10 cellular contexts compared by ENCODE assay signal in the genomic region with DNA sequence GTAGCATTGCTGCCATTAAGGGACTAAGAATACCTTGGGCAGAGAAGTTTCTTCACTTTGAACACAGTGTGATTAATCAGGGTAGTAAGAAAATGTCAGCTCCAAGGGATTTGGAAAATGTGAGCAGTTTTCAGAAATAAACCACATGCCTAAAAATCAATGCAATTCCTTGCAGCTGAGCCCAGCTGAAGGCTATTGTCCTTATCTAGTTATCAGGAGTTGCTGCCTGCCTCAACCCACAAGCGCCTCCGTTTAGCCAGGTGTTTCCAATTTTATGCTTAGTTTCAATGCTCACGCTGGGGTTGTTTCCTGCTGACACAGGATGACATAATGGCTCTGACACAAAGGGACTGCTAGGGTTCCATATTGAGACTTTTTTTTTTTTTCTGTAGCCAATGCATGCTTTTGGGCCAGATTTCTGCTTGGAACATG.
A peak's percentile ranks its signal among the peaks of the same experiment; 100 is the strongest.
DNase-seq lines count a peak whose midpoint lies in the region; ATAC-seq, FAIRE-seq and TF ChIP-seq lines count a peak whose summit lies in the region.
"Had no signal": no experiment of that assay in that cellular context is flagged by ENCODE, and none has a peak within 500 bp of the region (broad histone marks: within the 10 kb centered on the region; RNA-seq: fewer than 3 reads in every experiment).

No MANE protein-coding gene starts in this region.

- H3K4me1 Mint-ChIP-seq in endodermal cell = peaks cover 11% of the 10 kb centered on the region

- peak overlapping the region; percentile 5 for H3K27ac ChIP-seq in endodermal cell (ENCODE audit: low read depth, low read length)
- no peak overlapping the region for H3K27ac ChIP-seq in pancreas
- H3K27ac ChIP-seq: BLaER1 had no signal

- no peak for FAIRE-seq in pancreas (lab: Jason Lieb, UNC)

- H3K27me3 Mint-ChIP-seq in endodermal cell (ENCODE audit: insufficient read depth) = no peaks in the 10 kb centered on the region

- H3K4me3 ChIP-seq in endodermal cell (ENCODE audit: low read length) (no peak overlapping the region), pancreas (no peak overlapping the region)
- H3K4me3 ChIP-seq: BLaER1 had no signal

- H3K36me3 Mint-ChIP-seq in endodermal cell (ENCODE audit: low read depth) = no peaks in the 10 kb centered on the region

- H3K9ac ChIP-seq in endodermal cell (ENCODE audit: extremely low read depth, low read length, poor library complexity, severe bottlenecking) = no peak overlapping the region
- H3K9ac ChIP-seq: BLaER1 had no signal

- H3K27me3 ChIP-seq in endodermal cell (ENCODE audit: control insufficient read depth, insufficient read depth, low read length, poor library complexity, severe bottlenecking) = no peaks in the 10 kb centered on the region
- no peaks in the 10 kb centered on the region for H3K27me3 ChIP-seq in pancreas
- H3K27me3 ChIP-seq: BLaER1 had no signal

- 43 to 48% methylated on average over 2 to 3 of the region's 3 CpGs for WGBS in endodermal cell (ENCODE audit: insufficient coverage in 1 of 2, insufficient read length in 1 of 2), 2 experiments
- WGBS in pancreas, 2 donors = 16 to 17% methylated on average over 3 of the region's 3 CpGs

- H3K27ac Mint-ChIP-seq in endodermal cell = peak overlapping the region; percentile 41

- TF ChIP-seq CTCF in endodermal cell (conservative IDR thresholded peaks at IDR 0.05) (no peak), pancreas (IDR thresholded peaks at IDR 0.05) (no peak)

- intact Hi-C loops in pancreas (cut with DNase I) = no loop called here

- ATAC-seq in pancreas (peak; percentile 60 to 83 (median 79)), HG02938 (IDR thresholded peaks at IDR 0.05; ENCODE audit: unreplicated experiment) (no peak)

- H3K36me3 ChIP-seq in endodermal cell (ENCODE audit: control insufficient read depth, insufficient read depth, low read length) (no peaks in the 10 kb centered on the region), pancreas (no peaks in the 10 kb centered on the region)
- H3K36me3 ChIP-seq: BLaER1 had no signal

- no peak overlapping the region for H3K4me3 Mint-ChIP-seq in endodermal cell

- H3K4me1 ChIP-seq in endodermal cell (ENCODE audit: control insufficient read depth, insufficient read depth, low read length) (peaks cover 5% of the 10 kb centered on the region), pancreas (no peaks in the 10 kb centered on the region)
- H3K4me1 ChIP-seq: BLaER1 had no signal

- peaks cover 11% of the 10 kb centered on the region for H3K9me3 Mint-ChIP-seq in endodermal cell

- peak; percentile 1 to 10 for DNase-seq in activated CD4-positive, alpha-beta T cell treated with anti-CD3 and anti-CD28 coated beads, Interleukin-2, amount 50 U/mL, for 48 hours
- DNase-seq in activated CD4-positive, alpha-beta T cell treated with anti-CD3 and anti-CD28 coated beads for 4 hours = no peak
- DNase-seq in NCI-H146 treated with DMSO at 0.1 percent for 48 hours (lab: John Stamatoyannopoulos, UW; ENCODE audit: unreplicated experiment) (peak; percentile 98), endodermal cell (peak; percentile 57), pancreas (peak in 2 of 6 donors; percentile 15 to 21), NOMO-1 treated with DMSO at 0.1 percent for 48 hours (lab: John Stamatoyannopoulos, UW; ENCODE audit: unreplicated experiment) (no peak)
- no peak for DNase-seq in stimulated activated CD4-positive, alpha-beta T cell treated with anti-CD3 and anti-CD28 coated beads, Interleukin-4, amount 100 ng/mL, for 1 hour
- DNase-seq: activated naive CD4-positive, alpha-beta T cell treated with anti-CD3 and anti-CD28 coated beads, Interleukin-2, amount 50 U/mL, for 16 hours had no signal

- H3K9me3 ChIP-seq in endodermal cell (ENCODE audit: control insufficient read depth, low read length) (peaks cover 9% of the 10 kb centered on the region), pancreas (no peaks in the 10 kb centered on the region)
- H3K9me3 ChIP-seq: BLaER1 had no signal

Comparison
In these comparisons a context has a peak if more than half of its experiments do, and no peak if none do; other contexts are left out.
1. DNase-seq: peak in activated CD4-positive, alpha-beta T cell treated with anti-CD3 and anti-CD28 coated beads, Interleukin-2, amount 50 U/mL, for 48 hours (2 of 2), NCI-H146 treated with DMSO at 0.1 percent for 48 hours (single experiment) and endodermal cell (single experiment); none in activated CD4-positive, alpha-beta T cell treated with anti-CD3 and anti-CD28 coated beads for 4 hours (0 of 2), NOMO-1 treated with DMSO at 0.1 percent for 48 hours (single experiment) and stimulated activated CD4-positive, alpha-beta T cell treated with anti-CD3 and anti-CD28 coated beads, Interleukin-4, amount 100 ng/mL, for 1 hour (single experiment).